1 cellular context compared by ENCODE assay signal in genomic region chr5:4043135-4043534, GRCh38.
TF ChIP-seq lines count a peak whose summit lies in the region.

No MANE protein-coding gene starts in this region.

TF ChIP-seq in HepG2, 621 proteins besides CTCF, POLR2A, EP300 and RAD21 (continued from another document):
- TF ChIP-seq GATAD2A (CRISPR knock-in tag; IDR thresholded peaks at IDR 0.05): no peak
- peak; percentile 73 to 87 for TF ChIP-seq MAFK (conservative IDR thresholded peaks at IDR 0.05 in 1 of 2, IDR thresholded peaks at IDR 0.05 in 1 of 2; ENCODE audit: low read length in 2 of 2)
- TF ChIP-seq ZNF710 (CRISPR knock-in tag; IDR thresholded peaks at IDR 0.05; ENCODE audit: borderline replicate concordance): no peak
- TF ChIP-seq ZNF841 (CRISPR knock-in tag; IDR thresholded peaks at IDR 0.05; ENCODE audit: borderline replicate concordance): no peak
- no peak for TF ChIP-seq BCLAF1 (IDR thresholded peaks at IDR 0.05)
